In genomic region chr4:146521543-146522097, GRCh38 we compare ENCODE assay signal across 8 cellular contexts. TPM values are rescaled to one million over a fixed set of nuclear protein-coding genes. Genes with fewer than 3 reads are reported as not detected.
DNase-seq lines count a peak whose midpoint lies in the region; ATAC-seq lines count a peak whose summit lies in the region.

Gene SLC10A7 (minus strand): TSS chr4:146521940. CDS start chr4:146521717, 223 bp downstream.

- H3K9ac ChIP-seq in skeletal muscle tissue (ENCODE audit: low read depth in 1 of 3, low read length in 3 of 3): peak within 1 kb of the TSS; percentile 89 to 95 (median 95)

- H3K4me1 ChIP-seq in skeletal muscle tissue (ENCODE audit: control insufficient read depth in 3 of 3, insufficient read depth in 3 of 3, low read length in 3 of 3): peaks cover 11 to 18% (median 14%) of the 10 kb centered on the region in 3 donors

- peak; percentile 43 for DNase-seq in NK-92 treated with Interleukin-12 subunit alpha and Interleukin-12 subunit beta, amount 100 ng/mL, for 24 hours (lab: John Stamatoyannopoulos, UW)
- DNase-seq in NK-92 (lab: John Stamatoyannopoulos, UW; ENCODE audit: unreplicated experiment) (no peak), NCI-H2029 treated with DMSO at 0.1 percent for 48 hours (lab: John Stamatoyannopoulos, UW) (peak; percentile 36), UCSD-AML1 (lab: John Stamatoyannopoulos, UW; ENCODE audit: unreplicated experiment) (peak; percentile 77), brain pericyte (ENCODE audit: low read depth, low spot score) (peak; percentile 44)

- H3K27me3 ChIP-seq in skeletal muscle tissue (ENCODE audit: control insufficient read depth in 3 of 3, insufficient read depth in 3 of 3, low read length in 3 of 3): no peaks in the 10 kb centered on the region

- peak within 1 kb of the TSS; percentile 93 for H3K4me3 ChIP-seq in iPS-18c (ENCODE audit: insufficient read depth, low read depth, low read length)
- H3K4me3 ChIP-seq in skeletal muscle tissue (ENCODE audit: low read length in 3 of 3): peak within 1 kb of the TSS; percentile 91 to 98 (median 98)

- peaks cover 0 to under 1% (median 0%) of the 10 kb centered on the region in 3 donors for H3K36me3 ChIP-seq in skeletal muscle tissue (ENCODE audit: control insufficient read depth in 3 of 3, insufficient read depth in 3 of 3, low read length in 3 of 3)

- H3K27ac ChIP-seq in skeletal muscle tissue (ENCODE audit: low read depth, low read length): peak within 1 kb of the TSS; percentile 85

- H3K9me3 ChIP-seq in iPS-18c (ENCODE audit: control insufficient read depth, insufficient read depth, low read length) (no peaks in the 10 kb centered on the region), skeletal muscle tissue (ENCODE audit: control insufficient read depth in 3 of 3, low read length in 3 of 3) (no peaks in the 10 kb centered on the region)

- peak; percentile 85 for ATAC-seq in HG02938 (IDR thresholded peaks at IDR 0.05; ENCODE audit: unreplicated experiment)

RNA-seq across cellular contexts. Expression of gene SLC10A7, which starts in this region (rescaled TPM):
- 15.1 TPM for total RNA-seq in skeletal muscle tissue
